30 cellular contexts compared by ENCODE assay signal in the genomic region with DNA sequence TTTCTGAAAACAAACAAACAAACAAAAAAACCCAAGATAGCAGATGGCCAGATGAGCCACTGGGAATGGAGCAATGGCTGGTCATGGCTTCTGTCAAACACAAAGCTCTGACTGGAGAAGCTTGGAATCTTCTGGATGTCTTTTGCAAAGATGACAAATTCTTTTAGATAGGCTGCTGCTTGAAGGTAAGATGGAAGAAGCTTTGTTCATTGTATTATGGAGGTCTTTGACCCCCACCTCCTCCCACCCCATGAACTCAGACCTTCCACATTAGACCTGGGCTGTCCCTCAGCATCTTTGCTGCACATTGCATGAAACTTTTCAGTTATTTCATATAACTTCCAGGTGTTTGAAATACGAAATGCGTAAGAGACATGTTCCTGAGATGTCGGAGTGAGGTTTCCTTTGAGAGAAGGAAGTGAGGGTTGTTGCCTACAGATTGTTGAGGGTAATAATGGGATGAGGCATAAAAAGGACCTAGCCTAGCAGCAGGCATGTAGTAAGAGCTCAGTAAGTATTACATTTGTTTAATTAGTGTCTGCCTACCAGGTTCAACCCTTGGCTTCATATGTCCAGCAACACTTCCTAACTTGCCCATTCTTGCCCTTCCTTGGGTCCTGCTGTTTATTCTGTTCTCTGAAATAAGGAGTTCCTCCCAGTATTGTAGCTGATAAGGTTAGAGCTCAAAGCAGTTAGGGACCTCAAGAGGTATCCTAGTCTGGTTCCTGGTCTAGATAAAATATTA. TPM values are rescaled to one million over a fixed set of nuclear protein-coding genes. Genes with fewer than 3 reads are reported as not detected.
DNase-seq lines count a peak whose midpoint lies in the region; ATAC-seq and TF ChIP-seq lines count a peak whose summit lies in the region.
"Had no signal": no experiment of that assay in that cellular context is flagged by ENCODE, and none has a peak within 500 bp of the region (broad histone marks: within the 10 kb centered on the region; RNA-seq: fewer than 3 reads in every experiment).

No MANE protein-coding gene starts in this region.

- H3K9me3 ChIP-seq in Panc1 (ENCODE audit: control insufficient read depth, insufficient read depth, low read depth, low read length) = no peaks in the 10 kb centered on the region
- H3K9me3 ChIP-seq: BLaER1 treated with 17β-estradiol and CSF1 and Interleukin-3, amounts not matched to agents 10 nM and 100 nM; prostate gland; right lobe of liver; tibial artery had no signal

- no TSS peak for BruUV-seq in Panc1 (replicated peaks; lab: Mats Ljungman, UMichigan)

- in situ Hi-C loops in Panc1 (cut with HindIII; ENCODE audit: low pct_unique_long_range_greater_than_20kb, low sequenced_read_pairs) = no loop called here

- H3K27me3 ChIP-seq in Panc1 (ENCODE audit: control insufficient read depth, insufficient read depth, low read length) = no peaks in the 10 kb centered on the region
- H3K27me3 ChIP-seq: BLaER1 treated with 17β-estradiol and CSF1 and Interleukin-3, amounts not matched to agents 10 nM and 100 nM; right lobe of liver; tibial artery had no signal

- CTCF ChIA-PET in Panc1 (lab: Charles Lee) = no interaction called here

- H3K4me3 Mint-ChIP-seq in natural killer cell (no peak overlapping the region), immature natural killer cell (peak overlapping the region in 1 of 5 donors; percentile 44)
- no peak overlapping the region for H3K4me3 Mint-ChIP-seq in natural killer cell treated with Interleukin-12 subunit alpha and Interleukin-12 subunit beta and Interleukin-15 and Interleukin-18, amount 100 ng/mL, for 72 hours
- H3K4me3 Mint-ChIP-seq: activated CD4-positive, alpha-beta memory T cell treated with anti-CD3 and anti-CD28 coated beads for 36 hours; activated naive CD8-positive, alpha-beta T cell; activated T-helper 17 cell treated with anti-CD3 and anti-CD28 coated beads, Interleukin-2, amount 50 U/mL, for 72 hours; IgD-negative memory B cell; memory B cell had no signal

- peaks cover 18% of the 10 kb centered on the region; the same call in 1 of the 2 replicates for H3K4me1 ChIP-seq in Panc1 (ENCODE audit: control insufficient read depth, insufficient read depth, low read length)
- H3K4me1 ChIP-seq: prostate gland, right lobe of liver had no signal

- no peaks in the 10 kb centered on the region for H3K36me3 Mint-ChIP-seq in natural killer cell
- H3K36me3 Mint-ChIP-seq in natural killer cell treated with Interleukin-12 subunit alpha and Interleukin-12 subunit beta and Interleukin-15 and Interleukin-18, amount 100 ng/mL, for 72 hours = no peaks in the 10 kb centered on the region
- H3K36me3 Mint-ChIP-seq in immature natural killer cell = peaks cover 0 to 4% (median 0%) of the 10 kb centered on the region in 3 donors
- H3K36me3 Mint-ChIP-seq: activated CD4-positive, alpha-beta memory T cell treated with anti-CD3 and anti-CD28 coated beads for 36 hours; activated naive CD8-positive, alpha-beta T cell; IgD-negative memory B cell had no signal

- peak overlapping the region; percentile 7 to 95 for H3K27ac Mint-ChIP-seq in natural killer cell
- no peak overlapping the region for H3K27ac Mint-ChIP-seq in natural killer cell treated with Interleukin-12 subunit alpha and Interleukin-12 subunit beta and Interleukin-15 and Interleukin-18, amount 100 ng/mL, for 72 hours
- H3K27ac Mint-ChIP-seq in immature natural killer cell = peak overlapping the region in 4 of 6 donors; percentile 37 to 80 (median 67)
- H3K27ac Mint-ChIP-seq: activated CD4-positive, alpha-beta memory T cell treated with anti-CD3 and anti-CD28 coated beads for 36 hours; activated T-helper 17 cell treated with anti-CD3 and anti-CD28 coated beads, Interleukin-2, amount 50 U/mL, for 72 hours; memory B cell had no signal

- H3K9me3 Mint-ChIP-seq in natural killer cell = no peaks in the 10 kb centered on the region
- H3K9me3 Mint-ChIP-seq in natural killer cell treated with Interleukin-12 subunit alpha and Interleukin-12 subunit beta and Interleukin-15 and Interleukin-18, amount 100 ng/mL, for 72 hours = no peaks in the 10 kb centered on the region
- no peaks in the 10 kb centered on the region for H3K9me3 Mint-ChIP-seq in immature natural killer cell
- H3K9me3 Mint-ChIP-seq: activated CD4-positive, alpha-beta memory T cell treated with anti-CD3 and anti-CD28 coated beads for 36 hours; activated T-helper 17 cell treated with anti-CD3 and anti-CD28 coated beads, Interleukin-2, amount 50 U/mL, for 72 hours; IgD-negative memory B cell; memory B cell had no signal

- H3K4me3 ChIP-seq in Panc1 (ENCODE audit: low read depth in 2 of 2, low read length in 2 of 2) = no peak overlapping the region
- H3K4me3 ChIP-seq: BLaER1 treated with 17β-estradiol and CSF1 and Interleukin-3, amounts not matched to agents 10 nM and 100 nM; coronary artery; prostate gland; right lobe of liver; tibial artery had no signal

- DNase-seq in natural killer cell (no peak), Panc1 (ENCODE audit: low read depth, low spot score) (no peak), immature natural killer cell (no peak), pons (ENCODE audit: low spot score) (no peak)
- DNase-seq in natural killer cell treated with Interleukin-12 subunit alpha and Interleukin-12 subunit beta and Interleukin-15 and Interleukin-18, amount 100 ng/mL, for 72 hours (ENCODE audit: low spot score) = no peak
- DNase-seq: activated CD4-positive, alpha-beta memory T cell treated with anti-CD3 and anti-CD28 coated beads for 36 hours; activated CD4-positive, CD25-positive, alpha-beta regulatory T cell; activated CD8-positive, alpha-beta memory T cell treated with anti-CD3 and anti-CD28 coated beads, Interleukin-2, amount 50 U/mL, for 48 hours; effector CD8-positive, alpha-beta T cell; erythroblast; glutamatergic neuron; HCEC 1CT; NCI-H1048; NCI-H1694; NCI-H446 treated with DMSO at 0.1 percent for 48 hours; NCI-H82; right lobe of liver; RPMI8226; stimulated activated CD8-positive, alpha-beta memory T cell treated with anti-CD3 and anti-CD28 coated beads, Interleukin-4, amount 100 ng/mL, for 48 hours; tibial artery had no signal

- no peaks in the 10 kb centered on the region for H3K36me3 ChIP-seq in Panc1 (ENCODE audit: control insufficient read depth, insufficient read depth, low read length)
- H3K36me3 ChIP-seq: BLaER1 treated with 17β-estradiol and CSF1 and Interleukin-3, amounts not matched to agents 10 nM and 100 nM; prostate gland; right lobe of liver; tibial artery had no signal

- peak overlapping the region; percentile 78; the same call in 1 of the 2 replicates for H3K27ac ChIP-seq in Panc1 (ENCODE audit: low read length)
- H3K27ac ChIP-seq: coronary artery, prostate gland, tibial artery had no signal

- intact Hi-C loops in natural killer cell (cut with micrococcal nuclease) = no loop called here
- intact Hi-C loops in Panc1 (cut with micrococcal nuclease; ENCODE audit: unreplicated experiment) = no loop called here

- no peak for ATAC-seq in natural killer cell
- ATAC-seq in natural killer cell treated with Interleukin-12 subunit alpha and Interleukin-12 subunit beta and Interleukin-15 and Interleukin-18, amount 100 ng/mL, for 72 hours = no peak
- ATAC-seq in Panc1 = no peak
- no peak for ATAC-seq in HG03025 (IDR thresholded peaks at IDR 0.05; ENCODE audit: low FRiP score, unreplicated experiment)
- ATAC-seq in GM21367 (IDR thresholded peaks at IDR 0.05; ENCODE audit: unreplicated experiment) = no peak
- ATAC-seq: activated T-helper 17 cell treated with anti-CD3 and anti-CD28 coated beads, Interleukin-2, amount 50 U/mL, for 72 hours; left lobe of liver; right lobe of liver had no signal

- no peaks in the 10 kb centered on the region for H3K27me3 Mint-ChIP-seq in natural killer cell (ENCODE audit: low read depth in 2 of 2)
- H3K27me3 Mint-ChIP-seq in natural killer cell treated with Interleukin-12 subunit alpha and Interleukin-12 subunit beta and Interleukin-15 and Interleukin-18, amount 100 ng/mL, for 72 hours = no peaks in the 10 kb centered on the region
- peaks cover 0 to 2% (median 0%) of the 10 kb centered on the region in 3 donors for H3K27me3 Mint-ChIP-seq in immature natural killer cell (ENCODE audit: low read depth in 3 of 3)
- H3K27me3 Mint-ChIP-seq: activated CD4-positive, alpha-beta memory T cell treated with anti-CD3 and anti-CD28 coated beads for 36 hours; activated naive CD8-positive, alpha-beta T cell; activated T-helper 17 cell treated with anti-CD3 and anti-CD28 coated beads, Interleukin-2, amount 50 U/mL, for 72 hours; IgD-negative memory B cell had no signal

- H3K4me1 Mint-ChIP-seq in natural killer cell (peaks cover 9 to 18% of the 10 kb centered on the region in 2 donors), immature natural killer cell (peaks cover 16 to 19% of the 10 kb centered on the region in 2 donors)
- peaks cover 8 to 14% of the 10 kb centered on the region in 2 donors for H3K4me1 Mint-ChIP-seq in natural killer cell treated with Interleukin-12 subunit alpha and Interleukin-12 subunit beta and Interleukin-15 and Interleukin-18, amount 100 ng/mL, for 72 hours (ENCODE audit: low read depth in 2 of 2)

- no peak for TF ChIP-seq CTCF in natural killer cell (IDR thresholded peaks at IDR 0.05)
- TF ChIP-seq CTCF in Panc1 (IDR thresholded peaks at IDR 0.05) = no peak

- POLR2A ChIA-PET in Panc1 (lab: Charles Lee) = no interaction called here

RNA-seq across cellular contexts. Expression of gene IER3, which starts 51.4 kb away (rescaled TPM):
- 100 to 1,000 TPM in 1 of 3 donors, 10 to 100 TPM in 2; 39.7 to 105 (median 66.5) TPM for total RNA-seq in natural killer cell
- total RNA-seq in natural killer cell treated with Interleukin-12 subunit alpha and Interleukin-12 subunit beta and Interleukin-15 and Interleukin-18, amount 100 ng/mL, for 72 hours = 100 to 1,000 TPM; 128 to 346 TPM
- 106 TPM for total RNA-seq in Panc1 (2021; ENCODE audit: unreplicated experiment)
- 166 TPM for polyA plus RNA-seq in Panc1 (2012; ENCODE audit: insufficient read length)
- 1 to 10 TPM; 1.0 to 2.7 (median 1.6) TPM for polyA plus RNA-seq in immature natural killer cell

RNA-seq across cellular contexts. Expression of gene FLOT1, which starts 53.2 kb away (rescaled TPM):
- 100 to 1,000 TPM in 1 of 3 donors, 10 to 100 TPM in 2; 73.1 to 113 (median 94.2) TPM for total RNA-seq in natural killer cell
- 100 to 1,000 TPM; 219 to 319 TPM for total RNA-seq in natural killer cell treated with Interleukin-12 subunit alpha and Interleukin-12 subunit beta and Interleukin-15 and Interleukin-18, amount 100 ng/mL, for 72 hours
- 176 TPM for total RNA-seq in Panc1 (2021; ENCODE audit: unreplicated experiment)
- 221 TPM for polyA plus RNA-seq in Panc1 (2012; ENCODE audit: insufficient read length)
- polyA plus RNA-seq in immature natural killer cell = 100 to 1,000 TPM; 148 to 214 (median 174) TPM

Comparison
In these comparisons a context has a peak if more than half of its experiments do, and no peak if none do; other contexts are left out.
1. H3K27ac Mint-ChIP-seq: peak in natural killer cell (2 of 2) and immature natural killer cell (4 of 6); none in natural killer cell treated with Interleukin-12 subunit alpha and Interleukin-12 subunit beta and Interleukin-15 and Interleukin-18, amount 100 ng/mL, for 72 hours (0 of 2).